Comparison of ENCODE assay signal across 20 cellular contexts in genomic region chr11:129779342-129779741, GRCh38. TPM values are rescaled to one million over a fixed set of nuclear protein-coding genes. Genes with fewer than 3 reads are reported as not detected.
DNase-seq lines count a peak whose midpoint lies in the region; ATAC-seq and TF ChIP-seq lines count a peak whose summit lies in the region.
"Had no signal": no experiment of that assay in that cellular context is flagged by ENCODE, and none has a peak within 500 bp of the region (broad histone marks: within the 10 kb centered on the region; RNA-seq: fewer than 3 reads in every experiment).

No MANE protein-coding gene starts in this region.

- POLR2A ChIA-PET in HEK293T (lab: Yijun Ruan, JAX): interaction anchor here (0.6 kb wide), 1 partner anchor 224 kb away, joined by 3 read pairs; no protein-coding TSS in a partner anchor

- no peaks in the 10 kb centered on the region for H3K27me3 Mint-ChIP-seq in progenitor cell of endocrine pancreas

- H3K36me3 ChIP-seq in cardiac muscle cell (no peaks in the 10 kb centered on the region), heart right ventricle (no peaks in the 10 kb centered on the region)

- H3K4me1 ChIP-seq in cardiac muscle cell (ENCODE audit: low read depth): peaks cover 11% of the 10 kb centered on the region
- no peaks in the 10 kb centered on the region for H3K4me1 ChIP-seq in heart right ventricle

- no peak overlapping the region for H3K4me3 ChIP-seq in cardiac muscle cell
- H3K4me3 ChIP-seq in heart right ventricle: no peak overlapping the region

- CTCF ChIA-PET in HEK293T (lab: Yijun Ruan, JAX): interaction anchor here (0.6 kb wide), 1 partner anchor 119 kb away, joined by 5 read pairs; no protein-coding TSS in a partner anchor

- peaks cover 29% of the 10 kb centered on the region for H3K4me1 Mint-ChIP-seq in progenitor cell of endocrine pancreas (ENCODE audit: low read depth)
- H3K4me1 Mint-ChIP-seq: CD14-positive monocyte; CD8-positive, alpha-beta memory T cell; H9; IgD-negative memory B cell had no signal

- no peaks in the 10 kb centered on the region for H3K9me3 Mint-ChIP-seq in progenitor cell of endocrine pancreas (ENCODE audit: low read depth)
- H3K9me3 Mint-ChIP-seq: CD8-positive, alpha-beta memory T cell; H9; HFFc6; IgD-negative memory B cell had no signal

- TF ChIP-seq CTCF in cardiac muscle cell (IDR thresholded peaks at IDR 0.05; ENCODE audit: low read depth, low read length) (no peak), heart right ventricle (IDR thresholded peaks at IDR 0.05) (no peak), progenitor cell of endocrine pancreas (IDR thresholded peaks at IDR 0.05; ENCODE audit: unreplicated experiment) (no peak)

- intact Hi-C loops in heart right ventricle (cut with DNase I): no loop called here

- H3K9me3 ChIP-seq in cardiac muscle cell (ENCODE audit: low read depth) (no peaks in the 10 kb centered on the region), heart right ventricle (no peaks in the 10 kb centered on the region)

- no peaks in the 10 kb centered on the region for H3K36me3 Mint-ChIP-seq in progenitor cell of endocrine pancreas (ENCODE audit: insufficient read depth)
- H3K36me3 Mint-ChIP-seq: CD14-positive monocyte; CD8-positive, alpha-beta memory T cell; IgD-negative memory B cell had no signal

- ATAC-seq in heart right ventricle (no peak), GM19023 (IDR thresholded peaks at IDR 0.05; ENCODE audit: unreplicated experiment) (no peak), GM19328 (IDR thresholded peaks at IDR 0.05; ENCODE audit: unreplicated experiment) (no peak)

- peak overlapping the region; percentile 17 for H3K4me3 Mint-ChIP-seq in progenitor cell of endocrine pancreas (ENCODE audit: low read depth)
- H3K4me3 Mint-ChIP-seq: CD14-positive monocyte; CD8-positive, alpha-beta memory T cell; H9; HFFc6; IgD-negative memory B cell had no signal

- H3K27ac ChIP-seq in cardiac muscle cell: peak overlapping the region; percentile 16
- H3K27ac ChIP-seq in heart right ventricle: no peak overlapping the region
- H3K27ac ChIP-seq: 22Rv1 had no signal

- DNase-seq in cardiac muscle cell (ENCODE audit: low read depth in 1 of 2, low spot score in 1 of 2) (no peak), heart right ventricle (no peak), left kidney (ENCODE audit: low read depth, low spot score) (peak; percentile 15), progenitor cell of endocrine pancreas (ENCODE audit: low spot score, unreplicated experiment) (no peak), HEK293T (ENCODE audit: extremely low spot score) (no peak), NCI-H146 (lab: John Stamatoyannopoulos, UW) (no peak)
- DNase-seq: CD8-positive, alpha-beta memory T cell; DMS53; GF-D8; GOT3; H9; HFFc6; KG1 had no signal

- peaks cover 10% of the 10 kb centered on the region for H3K27me3 ChIP-seq in cardiac muscle cell
- H3K27me3 ChIP-seq in heart right ventricle: peaks cover 0 to 9% (median 0%) of the 10 kb centered on the region in 7 donors

- peak overlapping the region; percentile 96 for H3K27ac Mint-ChIP-seq in progenitor cell of endocrine pancreas
- H3K27ac Mint-ChIP-seq: CD8-positive, alpha-beta memory T cell; H9; HFFc6 had no signal

- WGBS in heart right ventricle, 2 donors: 49 to 65% methylated on average over 3 of the region's 3 CpGs

TF ChIP-seq in HEK293T, 16 proteins besides CTCF, POLR2A, EP300 and RAD21:
- TF ChIP-seq ZNF384 (IDR thresholded peaks at IDR 0.05): no peak
- TF ChIP-seq PKNOX1 (IDR thresholded peaks at IDR 0.05): no peak
- no peak for TF ChIP-seq LEF1 (IDR thresholded peaks at IDR 0.05; ENCODE audit: borderline replicate concordance)
- TF ChIP-seq HDGF (IDR thresholded peaks at IDR 0.05; ENCODE audit: borderline replicate concordance): no peak
- TF ChIP-seq BHLHE40 (IDR thresholded peaks at IDR 0.05; ENCODE audit: borderline replicate concordance): no peak
- no peak for TF ChIP-seq TARDBP (IDR thresholded peaks at IDR 0.05)
- no peak for TF ChIP-seq NFRKB (IDR thresholded peaks at IDR 0.05)
- TF ChIP-seq ELF4 (IDR thresholded peaks at IDR 0.05): no peak
- TF ChIP-seq L3MBTL2 (conservative IDR thresholded peaks at IDR 0.05): no peak
- no peak for TF ChIP-seq SUZ12 (IDR thresholded peaks at IDR 0.05)
- TF ChIP-seq FOXA1 (IDR thresholded peaks at IDR 0.05): no peak
- TF ChIP-seq ARNT (IDR thresholded peaks at IDR 0.05): no peak
- no peak for TF ChIP-seq FOXM1 (IDR thresholded peaks at IDR 0.05; ENCODE audit: borderline replicate concordance)
- no peak for TF ChIP-seq SP1 (IDR thresholded peaks at IDR 0.05)
- TF ChIP-seq CTBP1 (IDR thresholded peaks at IDR 0.05; ENCODE audit: borderline replicate concordance): no peak
- TF ChIP-seq FOXK2 (IDR thresholded peaks at IDR 0.05): no peak

RNA-seq across cellular contexts. Expression of gene TMEM45B, which starts 36.3 kb away (rescaled TPM):
- total RNA-seq in cardiac muscle cell: 0.18 and 0.33 TPM in 2 replicates
- polyA plus RNA-seq in cardiac muscle cell: 0.10 and 0.37 TPM in 2 replicates
- total RNA-seq in heart right ventricle: under 1 TPM in 1 of 10 donors, not detected in 9; 0.11 TPM
- polyA plus RNA-seq in heart right ventricle: not detected
- total RNA-seq in progenitor cell of endocrine pancreas: 1.4 and 1.5 TPM in 2 replicates
- total RNA-seq: A673, HFFc6 had no signal
- polyA plus RNA-seq: BJ had no signal
